ENCODE assay signal across 8 cellular contexts in the genomic region with DNA sequence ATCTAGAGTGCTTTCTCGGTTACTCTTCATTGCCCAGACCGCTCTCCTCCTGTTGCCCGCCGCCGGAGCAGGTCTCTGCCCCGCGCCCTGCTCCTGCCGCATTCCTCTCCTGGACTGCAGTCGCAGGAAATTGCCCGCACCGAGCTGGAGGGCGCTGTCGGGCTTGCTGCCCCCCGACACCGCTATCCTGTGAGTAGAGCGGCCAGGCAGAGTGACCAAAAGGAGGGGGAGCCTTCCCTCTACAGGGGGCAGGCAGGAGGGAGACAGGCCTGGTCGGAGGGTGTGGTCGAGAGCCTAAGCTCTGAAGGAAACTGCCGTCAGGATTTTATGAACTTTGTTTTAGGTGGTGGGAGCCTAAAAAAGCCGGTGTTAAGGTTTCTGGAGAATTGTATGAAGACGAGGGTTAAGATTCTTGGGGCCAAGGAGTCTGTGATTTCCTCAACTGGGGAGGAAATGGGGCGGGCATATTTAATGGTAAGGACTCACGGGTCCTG. TPM values are rescaled to one million over a fixed set of nuclear protein-coding genes. Genes with fewer than 3 reads are reported as not detected.
DNase-seq lines count a peak whose midpoint lies in the region; ATAC-seq and TF ChIP-seq lines count a peak whose summit lies in the region.

No MANE protein-coding gene starts in this region.

- peak overlapping the region; percentile 92 for H3K4me3 Mint-ChIP-seq in MCF 10A (ENCODE audit: unreplicated experiment)

- peak overlapping the region; percentile 80 to 91 for H3K9ac ChIP-seq in stomach smooth muscle (ENCODE audit: low read length in 2 of 2)

- peak overlapping the region; percentile 96 for H3K27ac Mint-ChIP-seq in MCF 10A (ENCODE audit: low read depth, unreplicated experiment)

- BruUV-seq in MCF 10A (replicated peaks; lab: Mats Ljungman, UMichigan): no TSS peak

- no peaks in the 10 kb centered on the region for H3K36me3 ChIP-seq in stomach smooth muscle (ENCODE audit: control insufficient read depth in 2 of 2, insufficient read depth in 2 of 2, low read length in 2 of 2)

- no peaks in the 10 kb centered on the region for H3K27me3 Mint-ChIP-seq in MCF 10A (ENCODE audit: insufficient read depth, unreplicated experiment)

- CTCF ChIA-PET in MCF 10A (lab: Yijun Ruan, JAX): interaction anchor here (0.7 to 3.6 kb wide), 55 partner anchors 9 to 1209 kb away, joined by 3 to 46 read pairs (median 6); partner anchors contain the start of gene SLC16A1

- peak; percentile 34 for ATAC-seq in GM21825 (IDR thresholded peaks at IDR 0.05; ENCODE audit: unreplicated experiment)

- no peaks in the 10 kb centered on the region for H3K9me3 ChIP-seq in stomach smooth muscle (ENCODE audit: control insufficient read depth in 2 of 2, low read length in 2 of 2)

- DNase-seq in NCI-H2227 (lab: John Stamatoyannopoulos, UW; ENCODE audit: unreplicated experiment): peak; percentile 79
- no peak for DNase-seq in NCI-H2227 treated with DMSO at 0.1 percent for 48 hours (lab: John Stamatoyannopoulos, UW)
- no peak for DNase-seq in LNCaP clone FGC (ENCODE audit: low read depth)
- DNase-seq in MCF 10A (ENCODE audit: unreplicated experiment): peak; percentile 52
- DNase-seq in kidney tubule cell (ENCODE audit: low spot score): peak; percentile 57
- DNase-seq in SIG-M5 (lab: John Stamatoyannopoulos, UW): no peak

- peaks cover 23% of the 10 kb centered on the region for H3K36me3 Mint-ChIP-seq in MCF 10A (ENCODE audit: insufficient read depth, unreplicated experiment)

- peak; percentile 58 for TF ChIP-seq CTCF in LNCaP clone FGC (IDR thresholded peaks at IDR 0.05; ENCODE audit: control insufficient read depth, extremely low read depth, insufficient read depth)
- peak; percentile 26 for TF ChIP-seq CTCF in MCF 10A (IDR thresholded peaks at IDR 0.05; ENCODE audit: unreplicated experiment)

- peak overlapping the region; percentile 99 for H3K4me3 ChIP-seq in LNCaP clone FGC (ENCODE audit: low read depth, low read length)
- peak overlapping the region; percentile 95 to 97 for H3K4me3 ChIP-seq in stomach smooth muscle (ENCODE audit: low read length in 2 of 2)

- H3K4me1 Mint-ChIP-seq in MCF 10A (ENCODE audit: insufficient read depth, unreplicated experiment): peaks cover 15% of the 10 kb centered on the region

- peaks cover 10% of the 10 kb centered on the region for H3K4me1 ChIP-seq in stomach smooth muscle (ENCODE audit: control insufficient read depth, insufficient read depth, low read length)

- POLR2A ChIA-PET in MCF 10A (lab: Yijun Ruan, JAX): interaction anchor here (0.6 to 2.4 kb wide), 39 partner anchors 8 to 830 kb away, joined by 3 to 30 read pairs (median 5); partner anchors contain the start of genes AP4B1, PPM1J and SLC16A1

- H3K9me3 Mint-ChIP-seq in MCF 10A (ENCODE audit: unreplicated experiment): no peaks in the 10 kb centered on the region

- no peaks in the 10 kb centered on the region for H3K27me3 ChIP-seq in stomach smooth muscle (ENCODE audit: control insufficient read depth in 1 of 2, insufficient read depth in 2 of 2, low read length in 2 of 2)

- H3K27ac ChIP-seq in stomach smooth muscle (ENCODE audit: low read length): peak overlapping the region; percentile 88

- intact Hi-C loops in MCF 10A (cut with micrococcal nuclease): loop anchor here (2.0 to 10.0 kb wide), 2 partner anchors 269 to 357 kb away; no protein-coding TSS in a partner anchor

RNA-seq across cellular contexts. Expression of gene LRIG2, which starts 0.5 kb away (rescaled TPM):
- total RNA-seq in MCF 10A (2022): 11.8 and 14.8 TPM in 2 replicates

Comparison
In these comparisons a context has a peak if more than half of its experiments do, and no peak if none do; other contexts are left out.
1. DNase-seq: peak in NCI-H2227 (single experiment), MCF 10A (single experiment) and kidney tubule cell (single experiment); none in NCI-H2227 treated with DMSO at 0.1 percent for 48 hours (single experiment), LNCaP clone FGC (single experiment) and SIG-M5 (single experiment).